9 cellular contexts compared by ENCODE assay signal in genomic region chr3:108127301-108127988, GRCh38. TPM values are rescaled to one million over a fixed set of nuclear protein-coding genes. Genes with fewer than 3 reads are reported as not detected.
A peak's percentile ranks its signal among the peaks of the same experiment; 100 is the strongest.
DNase-seq lines count a peak whose midpoint lies in the region; ATAC-seq and TF ChIP-seq lines count a peak whose summit lies in the region.
"Had no signal": no experiment of that assay in that cellular context is flagged by ENCODE, and none has a peak within 500 bp of the region (broad histone marks: within the 10 kb centered on the region; RNA-seq: fewer than 3 reads in every experiment).

No MANE protein-coding gene starts in this region.

- no peaks in the 10 kb centered on the region for H3K36me3 ChIP-seq in GM06990 (ENCODE audit: control insufficient read depth, insufficient read depth, low read length)
- H3K36me3 ChIP-seq: thoracic aorta had no signal

- no peak for TF ChIP-seq CTCF in GM06990 (IDR thresholded peaks at IDR 0.05; ENCODE audit: insufficient read depth, low read length, poor library complexity, severe bottlenecking)

- H3K36me3 Mint-ChIP-seq in activated naive CD4-positive, alpha-beta T cell treated with anti-CD3 and anti-CD28 coated beads, Interleukin-2, amount 50 U/mL, for 24 hours, result peaks cover 45% of the 10 kb centered on the region

- ATAC-seq in GM19463 (IDR thresholded peaks at IDR 0.05; ENCODE audit: unreplicated experiment) (no peak), HG03439 (IDR thresholded peaks at IDR 0.05; ENCODE audit: unreplicated experiment) (no peak)

- DNase-seq in GM06990 (ENCODE audit: extremely low read depth, insufficient read length) (peak; percentile 31), T follicular helper cell (ENCODE audit: low read depth) (peak; percentile 34), mesenteric fat pad (ENCODE audit: low spot score) (no peak), globus pallidus (ENCODE audit: low spot score) (no peak)
- DNase-seq in stimulated activated CD4-positive, alpha-beta T cell treated with anti-CD3 and anti-CD28 coated beads, Interleukin-12 subunit alpha, Interleukin-12 subunit beta, amount 100 ng/mL, for 4 hours, result peak; percentile 36

- H3K27ac Mint-ChIP-seq in activated naive CD4-positive, alpha-beta T cell treated with anti-CD3 and anti-CD28 coated beads, Interleukin-2, amount 50 U/mL, for 24 hours, result peak overlapping the region; percentile 98

- H3K27me3 Mint-ChIP-seq in activated naive CD4-positive, alpha-beta T cell treated with anti-CD3 and anti-CD28 coated beads, Interleukin-2, amount 50 U/mL, for 24 hours, result no peaks in the 10 kb centered on the region

- H3K27me3 ChIP-seq in GM06990 (replicated peaks; ENCODE audit: control insufficient read depth, insufficient read depth, low read length), result no peaks in the 10 kb centered on the region

- peak overlapping the region; percentile 26 for H3K4me3 ChIP-seq in GM06990 (replicated peaks; ENCODE audit: low read depth, low read length)
- H3K4me3 ChIP-seq: thoracic aorta had no signal

- peaks cover 77% of the 10 kb centered on the region for H3K4me1 Mint-ChIP-seq in activated naive CD4-positive, alpha-beta T cell treated with anti-CD3 and anti-CD28 coated beads, Interleukin-2, amount 50 U/mL, for 24 hours

- H3K9me3 Mint-ChIP-seq in activated naive CD4-positive, alpha-beta T cell treated with anti-CD3 and anti-CD28 coated beads, Interleukin-2, amount 50 U/mL, for 24 hours, result peaks cover 11% of the 10 kb centered on the region

- H3K4me3 Mint-ChIP-seq in activated naive CD4-positive, alpha-beta T cell treated with anti-CD3 and anti-CD28 coated beads, Interleukin-2, amount 50 U/mL, for 24 hours, result peak overlapping the region; percentile 94

RNA-seq across cellular contexts. Expression of gene CD47, which starts 36.6 kb away (rescaled TPM):
- 59.3 TPM for total RNA-seq in mesenteric fat pad

Comparison
In these comparisons a context has a peak if more than half of its experiments do, and no peak if none do; other contexts are left out.
1. DNase-seq: peak in GM06990 (single experiment), T follicular helper cell (single experiment) and stimulated activated CD4-positive, alpha-beta T cell treated with anti-CD3 and anti-CD28 coated beads, Interleukin-12 subunit alpha, Interleukin-12 subunit beta, amount 100 ng/mL, for 4 hours (single experiment); none in mesenteric fat pad (single experiment) and globus pallidus (single experiment).